ENCODE assay signal across 17 cellular contexts in the genomic region with DNA sequence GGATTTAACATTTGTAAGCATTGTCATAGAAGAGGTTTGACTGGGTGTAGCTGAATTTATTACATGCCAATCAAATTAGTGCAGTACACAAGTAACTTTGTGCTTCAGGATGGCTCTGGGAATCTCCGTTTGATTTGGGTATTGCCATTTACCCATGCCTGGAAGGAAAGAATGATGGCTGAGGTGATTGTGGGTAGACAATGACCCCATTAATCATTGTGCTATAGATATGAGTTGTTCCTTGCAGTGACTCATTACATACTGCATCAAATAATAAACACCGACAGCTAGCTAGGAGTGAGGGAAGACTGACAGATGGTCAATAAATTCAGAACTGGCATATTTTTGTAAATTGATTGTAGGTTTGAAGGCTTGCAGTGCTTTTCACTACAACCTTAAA.
A peak's percentile ranks its signal among the peaks of the same experiment; 100 is the strongest.
DNase-seq lines count a peak whose midpoint lies in the region; ATAC-seq and TF ChIP-seq lines count a peak whose summit lies in the region.
"Had no signal": no experiment of that assay in that cellular context is flagged by ENCODE, and none has a peak within 500 bp of the region (broad histone marks: within the 10 kb centered on the region; RNA-seq: fewer than 3 reads in every experiment).

No MANE protein-coding gene starts in this region.

- no peak overlapping the region for H3K27ac Mint-ChIP-seq in CD14-positive monocyte
- H3K27ac Mint-ChIP-seq: CD8-positive, alpha-beta memory T cell had no signal

- ATAC-seq in left ventricle myocardium superior: no peak
- ATAC-seq: HepG2, Panc1 had no signal

- peak; percentile 43 for DNase-seq in HCEC 1CT
- DNase-seq in M059J (ENCODE audit: low read depth): peak; percentile 51
- peak; percentile 4 for DNase-seq in RPMI7951 (ENCODE audit: low read depth)
- peak; percentile 3 for DNase-seq in fibroblast of pulmonary artery (ENCODE audit: low read depth)
- DNase-seq in NCI-H510A (lab: John Stamatoyannopoulos, UW): no peak
- DNase-seq in left ventricle myocardium superior: no peak
- no peak for DNase-seq in AG20443 (ENCODE audit: low spot score)
- DNase-seq in CD14-positive monocyte (ENCODE audit: low spot score): no peak
- DNase-seq: CD8-positive, alpha-beta memory T cell; H7; MG63; NCI-H1092 treated with DMSO at 0.1 percent for 48 hours; NCI-H187 treated with DMSO at 0.1 percent for 48 hours; NCI-H82; SHP77 had no signal

- no peak overlapping the region for H3K4me3 Mint-ChIP-seq in CD14-positive monocyte
- H3K4me3 Mint-ChIP-seq: CD8-positive, alpha-beta memory T cell had no signal

- intact Hi-C loops in left ventricle myocardium superior (cut with micrococcal nuclease) (no loop called here), CD14-positive monocyte (cut with micrococcal nuclease) (no loop called here)

- H3K4me1 Mint-ChIP-seq in CD14-positive monocyte: no peaks in the 10 kb centered on the region
- H3K4me1 Mint-ChIP-seq: CD8-positive, alpha-beta memory T cell had no signal

- peaks cover 0 to 5% (median 0%) of the 10 kb centered on the region in 7 donors for H3K9me3 Mint-ChIP-seq in CD14-positive monocyte

- no peaks in the 10 kb centered on the region for H3K36me3 Mint-ChIP-seq in CD14-positive monocyte
- H3K36me3 Mint-ChIP-seq: CD8-positive, alpha-beta memory T cell had no signal

- peaks cover 0 to 2% (median 0%) of the 10 kb centered on the region in 3 donors for H3K27me3 Mint-ChIP-seq in CD14-positive monocyte (ENCODE audit: low read depth in 3 of 3)
- H3K27me3 Mint-ChIP-seq: CD8-positive, alpha-beta memory T cell had no signal

- H3K4me3 ChIP-seq in fibroblast of pulmonary artery (replicated peaks; ENCODE audit: low read depth, low read length): no peak overlapping the region
- H3K4me3 ChIP-seq: MG63 had no signal

- TF ChIP-seq CTCF in fibroblast of pulmonary artery (IDR thresholded peaks at IDR 0.05; ENCODE audit: low read length, missing control alignments) (no peak), CD14-positive monocyte (IDR thresholded peaks at IDR 0.05) (no peak)

Comparison
In these comparisons a context has a peak if more than half of its experiments do, and no peak if none do; other contexts are left out.
1. DNase-seq: peak in HCEC 1CT (single experiment), M059J (single experiment), RPMI7951 (single experiment) and fibroblast of pulmonary artery (single experiment); none in NCI-H510A (single experiment), left ventricle myocardium superior (single experiment), AG20443 (single experiment) and CD14-positive monocyte (single experiment).